Comparison of ENCODE assay signal across 9 cellular contexts in genomic region chr7:118183254-118183585, GRCh38. TPM values are rescaled to one million over a fixed set of nuclear protein-coding genes. Genes with fewer than 3 reads are reported as not detected.
DNase-seq lines count a peak whose midpoint lies in the region; ATAC-seq and TF ChIP-seq lines count a peak whose summit lies in the region.
"Had no signal": no experiment of that assay in that cellular context is flagged by ENCODE, and none has a peak within 500 bp of the region (broad histone marks: within the 10 kb centered on the region; RNA-seq: fewer than 3 reads in every experiment).

No MANE protein-coding gene starts in this region.

- peak overlapping the region; percentile 90 for H2AFZ ChIP-seq in osteoblast (ENCODE audit: low read length)

- H3K27me3 ChIP-seq in left ventricle myocardium inferior (ENCODE audit: low read depth) (no peaks in the 10 kb centered on the region), SJCRH30 (no peaks in the 10 kb centered on the region), osteoblast (ENCODE audit: insufficient read depth, low read length) (no peaks in the 10 kb centered on the region)

- no peaks in the 10 kb centered on the region for H4K20me1 ChIP-seq in osteoblast (ENCODE audit: insufficient read depth, low read length)

- H3K79me2 ChIP-seq in osteoblast (ENCODE audit: insufficient read depth, low read length) = peaks cover 36% of the 10 kb centered on the region

- H3K27ac ChIP-seq in left ventricle myocardium inferior (replicated peaks) = peak overlapping the region; percentile 90
- peak overlapping the region; percentile 95 for H3K27ac ChIP-seq in SJCRH30
- H3K27ac ChIP-seq in epithelial cell of prostate = peak overlapping the region; percentile 69
- H3K27ac ChIP-seq in osteoblast (ENCODE audit: low read depth, low read length) = peak overlapping the region; percentile 80

- H3K36me3 ChIP-seq in left ventricle myocardium inferior (peaks cover 10% of the 10 kb centered on the region), SJCRH30 (peaks cover 24% of the 10 kb centered on the region), osteoblast (ENCODE audit: insufficient read depth, low read length) (no peaks in the 10 kb centered on the region)

- TF ChIP-seq CTCF in left ventricle myocardium inferior (IDR thresholded peaks at IDR 0.05; ENCODE audit: borderline replicate concordance) (no peak), osteoblast (IDR thresholded peaks at IDR 0.05; ENCODE audit: extremely low read depth, low read depth, low read length) (no peak)

- ATAC-seq in Right ventricle myocardium inferior (no peak), HG03342 (IDR thresholded peaks at IDR 0.05; ENCODE audit: unreplicated experiment) (no peak), GM18873 (IDR thresholded peaks at IDR 0.05; ENCODE audit: low FRiP score, unreplicated experiment) (no peak)

- H3K4me1 ChIP-seq in left ventricle myocardium inferior (peaks cover 41% of the 10 kb centered on the region), SJCRH30 (peaks cover 7% of the 10 kb centered on the region; the same call in 1 of the 2 replicates), osteoblast (ENCODE audit: insufficient read depth, low read length) (peaks cover 24% of the 10 kb centered on the region)

- H3K4me2 ChIP-seq in osteoblast (ENCODE audit: insufficient read depth, low read length) = peak overlapping the region; percentile 98

- peak overlapping the region; percentile 89 for H3K4me3 ChIP-seq in left ventricle myocardium inferior
- H3K4me3 ChIP-seq in SJCRH30 = peak overlapping the region; percentile 97
- peak overlapping the region; percentile 84 for H3K4me3 ChIP-seq in osteoblast (ENCODE audit: insufficient read depth, low read length)

- intact Hi-C loops in left ventricle myocardium inferior (cut with micrococcal nuclease) (no loop called here), Right ventricle myocardium inferior (cut with DNase I) (no loop called here)

- H3K9me3 ChIP-seq in left ventricle myocardium inferior (replicated peaks) (no peaks in the 10 kb centered on the region), SJCRH30 (replicated peaks) (no peaks in the 10 kb centered on the region), osteoblast (ENCODE audit: low read depth, low read length) (no peaks in the 10 kb centered on the region)

- DNase-seq in left ventricle myocardium inferior = no peak
- DNase-seq in Right ventricle myocardium inferior (ENCODE audit: missing footprints) = no peak
- DNase-seq in SJCRH30 = peak in 1 of 2 experiments; percentile 29
- DNase-seq in epithelial cell of prostate (ENCODE audit: low read depth, low spot score) = no peak
- DNase-seq in osteoblast (ENCODE audit: insufficient read length, low spot score, missing footprints) = no peak
- DNase-seq in activated effector memory CD4-positive, alpha-beta T cell treated with anti-CD3 and anti-CD28 coated beads, Interleukin-2, amount 50 U/mL, for 16 hours = no peak

RNA-seq across cellular contexts. Expression of gene LSM8, which starts 0.7 kb away (rescaled TPM):
- total RNA-seq in left ventricle myocardium inferior (16.6 TPM), Right ventricle myocardium inferior (19.1 TPM), osteoblast (33.0 and 43.8 TPM in 2 replicates)
- 76.8 and 92.0 TPM in 2 replicates for total RNA-seq in SJCRH30 (2014; rRNA removed; shearing (Covaris generic))

RNA-seq across cellular contexts. Expression of gene ANKRD7, which starts 41.3 kb away (rescaled TPM):
- total RNA-seq in left ventricle myocardium inferior = 1.1 TPM
- 0.70 TPM for total RNA-seq in Right ventricle myocardium inferior
- 0.86 and 0.93 TPM in 2 replicates for total RNA-seq in SJCRH30 (2014; rRNA removed; shearing (Covaris generic))
- total RNA-seq in osteoblast = 1.8 and 3.3 TPM in 2 replicates
- total RNA-seq: glomerular endothelial cell had no signal
